Comparison of ENCODE assay signal across 8 cellular contexts in genomic region chr12:120496353-120497340, GRCh38. TPM values are rescaled to one million over a fixed set of nuclear protein-coding genes. Genes with fewer than 3 reads are reported as not detected.
A peak's percentile ranks its signal among the peaks of the same experiment; 100 is the strongest.
DNase-seq lines count a peak whose midpoint lies in the region; ATAC-seq and TF ChIP-seq lines count a peak whose summit lies in the region.

No MANE protein-coding gene starts in this region.

- ATAC-seq in HG03039 (IDR thresholded peaks at IDR 0.05; ENCODE audit: unreplicated experiment) (peak; percentile 3), PC-3 (peak; percentile 23)

- H3K9me3 Mint-ChIP-seq in neural progenitor cell: no peaks in the 10 kb centered on the region

- H3K27me3 ChIP-seq in PC-3 (ENCODE audit: low read length) (no peaks in the 10 kb centered on the region), neural progenitor cell (no peaks in the 10 kb centered on the region), subcutaneous abdominal adipose tissue (ENCODE audit: control insufficient read depth in 5 of 5, insufficient read depth in 4 of 5, low read length in 5 of 5) (no peaks in the 10 kb centered on the region)

- H3K27ac ChIP-seq in PC-3 (ENCODE audit: low read length) (peak overlapping the region; percentile 54), neural progenitor cell (peak overlapping the region; percentile 50), subcutaneous abdominal adipose tissue (ENCODE audit: low read depth, low read length) (peak overlapping the region; percentile 89)

- H3K27me3 Mint-ChIP-seq in neural progenitor cell (ENCODE audit: insufficient read depth, low read depth): peaks cover 2% of the 10 kb centered on the region

- TF ChIP-seq CTCF in PC-3 (conservative IDR thresholded peaks at IDR 0.05; ENCODE audit: low read depth, low read length) (peak; percentile 42; the same call in 1 of the 2 replicates), foreskin fibroblast (IDR thresholded peaks at IDR 0.05; ENCODE audit: low read depth, low read length) (no peak), neural progenitor cell (IDR thresholded peaks at IDR 0.05) (peak; percentile 8)

- H3K79me2 ChIP-seq in PC-3 (ENCODE audit: low read length) (peaks cover 45% of the 10 kb centered on the region), neural progenitor cell (ENCODE audit: low read depth) (peaks cover 37% of the 10 kb centered on the region)

- POLR2A ChIA-PET in PC-3 (lab: Charles Lee; ENCODE audit: unreplicated experiment): interaction anchor here (0.5 to 1.3 kb wide), 9 partner anchors 8 to 235 kb away, joined by 3 to 33 read pairs (median 3); partner anchors contain the start of genes POP5 and SRSF9

- H4K20me1 ChIP-seq in PC-3 (ENCODE audit: low read length) (peaks cover 18% of the 10 kb centered on the region), neural progenitor cell (ENCODE audit: low read depth) (peaks cover 31% of the 10 kb centered on the region)

- intact Hi-C loops in PC-3 (cut with micrococcal nuclease): loop anchor here (1.0 to 2.0 kb wide), 2 partner anchors 22 to 38 kb away; partner anchors contain the start of gene RNF10

- peak overlapping the region; percentile 98 for H3K27ac Mint-ChIP-seq in neural progenitor cell

- H3K36me3 ChIP-seq in PC-3 (ENCODE audit: low read depth, low read length) (peaks cover 13% of the 10 kb centered on the region), neural progenitor cell (peaks cover 3% of the 10 kb centered on the region), subcutaneous abdominal adipose tissue (ENCODE audit: control insufficient read depth in 5 of 5, insufficient read depth in 5 of 5, low read length in 5 of 5) (peaks cover 4 to 28% (median 22%) of the 10 kb centered on the region in 5 donors)

- no peaks in the 10 kb centered on the region for H3F3A ChIP-seq in PC-3 (ENCODE audit: low read length, unreplicated experiment)
- H3F3A ChIP-seq in neural progenitor cell (ENCODE audit: low read depth): peaks cover 51% of the 10 kb centered on the region

- no peaks in the 10 kb centered on the region for H3K9me2 ChIP-seq in PC-3 (replicated peaks; ENCODE audit: low read length)

- peaks cover 31% of the 10 kb centered on the region for H3K4me1 Mint-ChIP-seq in neural progenitor cell

- peak; percentile 50 to 69 for DNase-seq in NCI-H524 (lab: John Stamatoyannopoulos, UW)
- no peak for DNase-seq in NCI-H524 treated with DMSO at 0.1 percent for 48 hours (lab: John Stamatoyannopoulos, UW)
- DNase-seq in PC-3: peak; percentile 42
- DNase-seq in activated gamma-delta T cell (lab: John Stamatoyannopoulos, UW): peak; percentile 19
- peak; percentile 55 to 84 for DNase-seq in foreskin fibroblast
- DNase-seq in neural progenitor cell (ENCODE audit: low spot score): peak; percentile 84

- peaks cover 24% of the 10 kb centered on the region for H3K4me1 ChIP-seq in PC-3 (ENCODE audit: insufficient read depth, low read length)
- peaks cover 19% of the 10 kb centered on the region for H3K4me1 ChIP-seq in neural progenitor cell
- peaks cover 4 to 21% (median 19%) of the 10 kb centered on the region in 5 donors for H3K4me1 ChIP-seq in subcutaneous abdominal adipose tissue (ENCODE audit: control insufficient read depth in 5 of 5, insufficient read depth in 5 of 5, low read length in 5 of 5)

- H3K36me3 Mint-ChIP-seq in neural progenitor cell: peaks cover 23% of the 10 kb centered on the region

- BruUV-seq in PC-3 (replicated peaks; lab: Mats Ljungman, UMichigan): TSS peak; percentile 63

- H3K4me2 ChIP-seq in PC-3 (ENCODE audit: low read length): peak overlapping the region; percentile 96
- peak overlapping the region; percentile 100 for H3K4me2 ChIP-seq in neural progenitor cell

- H3K4me3 ChIP-seq in PC-3 (ENCODE audit: low read length) (peak overlapping the region; percentile 95), foreskin fibroblast (ENCODE audit: low read depth in 1 of 2, low read length in 2 of 2) (peak overlapping the region; percentile 96 to 97), neural progenitor cell (peak overlapping the region; percentile 86), subcutaneous abdominal adipose tissue (ENCODE audit: low read depth in 1 of 5, low read length in 5 of 5) (peak overlapping the region; percentile 86 to 94 (median 88))

- CTCF ChIA-PET in PC-3 (lab: Charles Lee): no interaction called here

- H2AFZ ChIP-seq in PC-3 (ENCODE audit: low read length) (peak overlapping the region; percentile 43; the same call in 1 of the 2 replicates), neural progenitor cell (replicated peaks) (no peak overlapping the region)

- H3K4me3 Mint-ChIP-seq in neural progenitor cell: peak overlapping the region; percentile 99

- H3K9me3 ChIP-seq in PC-3 (ENCODE audit: low read length) (no peaks in the 10 kb centered on the region), neural progenitor cell (ENCODE audit: low read depth) (no peaks in the 10 kb centered on the region), subcutaneous abdominal adipose tissue (ENCODE audit: control insufficient read depth in 5 of 5, low read length in 5 of 5) (no peaks in the 10 kb centered on the region)

- H3K9ac ChIP-seq in PC-3 (ENCODE audit: low read length): peak overlapping the region; percentile 95
- peak overlapping the region; percentile 67 for H3K9ac ChIP-seq in neural progenitor cell
- peak overlapping the region; percentile 39 to 88 (median 80) for H3K9ac ChIP-seq in subcutaneous abdominal adipose tissue (ENCODE audit: low read length in 5 of 5)

RNA-seq across cellular contexts. Expression of gene DYNLL1, which starts 0.7 kb away (rescaled TPM):
- total RNA-seq in PC-3 (2014; rRNA removed) (283 and 396 TPM in 2 replicates), neural progenitor cell (ENCODE audit: low replicate concordance) (284 and 355 TPM in 2 replicates)

RNA-seq across cellular contexts. Expression of gene SRSF9, which starts 27.1 kb away (rescaled TPM):
- 319 and 382 TPM in 2 replicates for total RNA-seq in PC-3 (2014; rRNA removed)
- total RNA-seq in neural progenitor cell (ENCODE audit: low replicate concordance): 257 and 273 TPM in 2 replicates

RNA-seq across cellular contexts. Expression of gene COQ5, which starts 32.3 kb away (rescaled TPM):
- total RNA-seq in PC-3 (2014; rRNA removed) (40.4 and 41.2 TPM in 2 replicates), neural progenitor cell (ENCODE audit: low replicate concordance) (66.7 and 72.7 TPM in 2 replicates)

RNA-seq across cellular contexts. Expression of gene RNF10, which starts 37.5 kb away (rescaled TPM):
- total RNA-seq in PC-3 (2014; rRNA removed) (79.7 and 161 TPM in 2 replicates), neural progenitor cell (ENCODE audit: low replicate concordance) (75.9 and 131 TPM in 2 replicates)

RNA-seq across cellular contexts. Expression of gene GATC, which starts 50.4 kb away (rescaled TPM):
- total RNA-seq in PC-3 (2014; rRNA removed) (33.8 and 43.2 TPM in 2 replicates), neural progenitor cell (ENCODE audit: low replicate concordance) (21.9 and 29.1 TPM in 2 replicates)
